Comparison of ENCODE assay signal across 11 cellular contexts in the genomic region with DNA sequence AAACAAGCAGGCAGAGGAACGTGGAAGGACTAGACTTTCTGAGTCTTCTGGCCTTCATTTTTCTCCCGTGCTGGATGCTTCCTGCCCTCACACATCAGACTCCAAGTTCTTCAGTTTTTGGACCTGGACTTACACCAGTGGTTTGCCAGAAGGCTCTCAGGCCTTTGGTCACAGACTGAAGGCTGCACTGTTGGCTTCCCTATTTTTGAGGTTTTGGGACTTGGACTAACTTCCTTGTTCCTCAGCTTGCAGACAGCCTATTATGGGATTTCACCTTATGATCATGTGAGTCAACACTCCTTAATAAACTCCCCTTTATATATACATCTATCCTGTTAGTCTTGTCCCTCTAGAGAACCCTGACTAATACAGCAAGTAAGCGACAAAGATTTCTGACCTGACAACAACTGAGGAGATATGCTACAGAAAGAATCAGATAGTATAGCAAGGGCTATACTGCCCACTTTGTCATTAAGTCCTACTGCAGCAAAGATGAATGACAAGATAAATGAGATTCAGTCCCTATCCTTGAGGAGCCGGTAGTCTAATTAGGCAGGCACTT. TPM values are rescaled to one million over a fixed set of nuclear protein-coding genes. Genes with fewer than 3 reads are reported as not detected.
DNase-seq lines count a peak whose midpoint lies in the region; ATAC-seq and TF ChIP-seq lines count a peak whose summit lies in the region.
"Had no signal": no experiment of that assay in that cellular context is flagged by ENCODE, and none has a peak within 500 bp of the region (broad histone marks: within the 10 kb centered on the region; RNA-seq: fewer than 3 reads in every experiment).

No MANE protein-coding gene starts in this region.

- peak overlapping the region; percentile 0 for H3K27ac Mint-ChIP-seq in activated T-cell treated with anti-CD3 and anti-CD28 coated beads, Interleukin-2, amount 50 U/mL, for 72 hours
- H3K27ac Mint-ChIP-seq in stimulated activated naive B cell treated with anti-CD40 and anti-IgM and Interleukin-4, amounts not matched to agents 10 μg/mL and 1 μg/mL and 100 μg/mL, for 72 hours = peak overlapping the region; percentile 26
- no peak overlapping the region for H3K27ac Mint-ChIP-seq in neural progenitor cell

- H3K36me3 Mint-ChIP-seq in activated T-cell treated with anti-CD3 and anti-CD28 coated beads, Interleukin-2, amount 50 U/mL, for 72 hours (ENCODE audit: insufficient read depth in 2 of 2) = no peaks in the 10 kb centered on the region
- peaks cover 4 to 11% of the 10 kb centered on the region in 2 donors for H3K36me3 Mint-ChIP-seq in stimulated activated naive B cell treated with anti-CD40 and anti-IgM and Interleukin-4, amounts not matched to agents 10 μg/mL and 1 μg/mL and 100 μg/mL, for 72 hours
- H3K36me3 Mint-ChIP-seq in neural progenitor cell = peaks cover 14% of the 10 kb centered on the region

- no peak overlapping the region for H3K4me3 Mint-ChIP-seq in activated T-cell treated with anti-CD3 and anti-CD28 coated beads, Interleukin-2, amount 50 U/mL, for 72 hours
- H3K4me3 Mint-ChIP-seq in stimulated activated naive B cell treated with anti-CD40 and anti-IgM and Interleukin-4, amounts not matched to agents 10 μg/mL and 1 μg/mL and 100 μg/mL, for 72 hours = no peak overlapping the region
- H3K4me3 Mint-ChIP-seq in neural progenitor cell = no peak overlapping the region

- ATAC-seq in activated T-cell treated with anti-CD3 and anti-CD28 coated beads, Interleukin-2, amount 50 U/mL, for 72 hours (replicated peaks in 1 of 2) = no peak
- peak in 1 of 2 donors; percentile 38 for ATAC-seq in stimulated activated naive B cell treated with anti-CD40 and anti-IgM and Interleukin-4, amounts not matched to agents 10 μg/mL and 1 μg/mL and 100 μg/mL, for 72 hours (replicated peaks)
- ATAC-seq: activated naive CD4-positive, alpha-beta T cell treated with anti-CD3 and anti-CD28 coated beads, Interleukin-2, amount 50 U/mL, for 72 hours had no signal

- no peaks in the 10 kb centered on the region for H3K27me3 Mint-ChIP-seq in activated T-cell treated with anti-CD3 and anti-CD28 coated beads, Interleukin-2, amount 50 U/mL, for 72 hours (ENCODE audit: low read depth)
- H3K27me3 Mint-ChIP-seq in stimulated activated naive B cell treated with anti-CD40 and anti-IgM and Interleukin-4, amounts not matched to agents 10 μg/mL and 1 μg/mL and 100 μg/mL, for 72 hours = no peaks in the 10 kb centered on the region
- H3K27me3 Mint-ChIP-seq in neural progenitor cell (ENCODE audit: insufficient read depth, low read depth) = no peaks in the 10 kb centered on the region

- H3K79me2 ChIP-seq in MM.1S (ENCODE audit: low read length) (peaks cover 99% of the 10 kb centered on the region), neural progenitor cell (ENCODE audit: low read depth) (peaks cover 92% of the 10 kb centered on the region)

- no peak overlapping the region for H2AFZ ChIP-seq in MM.1S (ENCODE audit: low read length)
- H2AFZ ChIP-seq in neural progenitor cell (replicated peaks) = no peak overlapping the region

- TF ChIP-seq CTCF in NB4 (IDR thresholded peaks at IDR 0.05; ENCODE audit: low read depth, low read length) = no peak
- TF ChIP-seq CTCF in MM.1S (IDR thresholded peaks at IDR 0.05; ENCODE audit: low read length) = no peak
- no peak for TF ChIP-seq CTCF in neural progenitor cell (IDR thresholded peaks at IDR 0.05)

- no peak overlapping the region for H3K27ac ChIP-seq in MM.1S (ENCODE audit: low read length)
- H3K27ac ChIP-seq in neural progenitor cell = no peak overlapping the region

- H3K4me1 ChIP-seq in MM.1S (ENCODE audit: low read length) (peaks cover 6% of the 10 kb centered on the region; the same call in 1 of the 2 replicates), neural progenitor cell (peaks cover 15% of the 10 kb centered on the region)

- H3F3A ChIP-seq in MM.1S (ENCODE audit: insufficient read depth, low read length) (no peaks in the 10 kb centered on the region), neural progenitor cell (ENCODE audit: low read depth) (no peaks in the 10 kb centered on the region)

- POLR2A ChIA-PET in HEK293T (lab: Yijun Ruan, JAX) = no interaction called here

- H3K9me3 ChIP-seq in MM.1S (replicated peaks; ENCODE audit: insufficient read depth, low read length) (no peaks in the 10 kb centered on the region), neural progenitor cell (ENCODE audit: low read depth) (no peaks in the 10 kb centered on the region)

- no peaks in the 10 kb centered on the region for H3K36me3 ChIP-seq in MM.1S (replicated peaks; ENCODE audit: insufficient read depth, low read length)
- no peaks in the 10 kb centered on the region for H3K36me3 ChIP-seq in neural progenitor cell

- peaks cover 63% of the 10 kb centered on the region for H3K4me1 Mint-ChIP-seq in activated T-cell treated with anti-CD3 and anti-CD28 coated beads, Interleukin-2, amount 50 U/mL, for 72 hours (ENCODE audit: low read depth)
- H3K4me1 Mint-ChIP-seq in stimulated activated naive B cell treated with anti-CD40 and anti-IgM and Interleukin-4, amounts not matched to agents 10 μg/mL and 1 μg/mL and 100 μg/mL, for 72 hours = peaks cover 11 to 18% of the 10 kb centered on the region in 2 donors
- H3K4me1 Mint-ChIP-seq in neural progenitor cell = peaks cover 14% of the 10 kb centered on the region

- H3K9me2 ChIP-seq in MM.1S (replicated peaks; ENCODE audit: insufficient read depth, low read length) = no peaks in the 10 kb centered on the region

- H3K4me2 ChIP-seq in MM.1S (ENCODE audit: low read depth, low read length) = no peak overlapping the region
- H3K4me2 ChIP-seq in neural progenitor cell = no peak overlapping the region

- H3K9me3 Mint-ChIP-seq in activated T-cell treated with anti-CD3 and anti-CD28 coated beads, Interleukin-2, amount 50 U/mL, for 72 hours = no peaks in the 10 kb centered on the region
- H3K9me3 Mint-ChIP-seq in stimulated activated naive B cell treated with anti-CD40 and anti-IgM and Interleukin-4, amounts not matched to agents 10 μg/mL and 1 μg/mL and 100 μg/mL, for 72 hours = no peaks in the 10 kb centered on the region
- no peaks in the 10 kb centered on the region for H3K9me3 Mint-ChIP-seq in neural progenitor cell
- H3K9me3 Mint-ChIP-seq: activated naive CD4-positive, alpha-beta T cell treated with anti-CD3 and anti-CD28 coated beads, Interleukin-2, amount 50 U/mL, for 72 hours had no signal

- H3K4me3 ChIP-seq in NB4 (ENCODE audit: low read depth, low read length) (peak overlapping the region; percentile 21), MM.1S (ENCODE audit: low read length) (no peak overlapping the region), neural progenitor cell (no peak overlapping the region)

- H3K9ac ChIP-seq in MM.1S (ENCODE audit: low read length) (no peak overlapping the region), neural progenitor cell (no peak overlapping the region)

- no peaks in the 10 kb centered on the region for H4K20me1 ChIP-seq in MM.1S (ENCODE audit: insufficient read depth, low read length)
- H4K20me1 ChIP-seq in neural progenitor cell (ENCODE audit: low read depth) = peaks cover 51% of the 10 kb centered on the region

- DNase-seq in activated T-cell treated with anti-CD3 and anti-CD28 coated beads, Interleukin-2, amount 50 U/mL, for 72 hours = no peak
- no peak for DNase-seq in activated T-cell treated with anti-CD3 and anti-CD28 coated beads, Interleukin-2, amount 50 U/mL, for 1 hour
- DNase-seq in NB4 (ENCODE audit: low read depth) = peak; percentile 50
- DNase-seq in globus pallidus (ENCODE audit: low spot score) = peak; percentile 31
- no peak for DNase-seq in stimulated activated naive B cell treated with anti-CD40 and anti-IgM and Interleukin-4, amounts not matched to agents 10 μg/mL and 1 μg/mL and 100 μg/mL, for 72 hours
- DNase-seq in MM.1S = no peak
- no peak for DNase-seq in HEK293T (ENCODE audit: extremely low spot score)
- DNase-seq in neural progenitor cell (ENCODE audit: low spot score) = no peak
- DNase-seq: NCI-H2107, T-helper 2 cell had no signal

- no peak for TF ChIP-seq POLR2A in NB4 (IDR thresholded peaks at IDR 0.05; ENCODE audit: extremely low read depth, insufficient read length)

- CTCF ChIA-PET in HEK293T (lab: Yijun Ruan, JAX) = no interaction called here

- H3K27me3 ChIP-seq in MM.1S (replicated peaks; ENCODE audit: insufficient read depth, low read length) (no peaks in the 10 kb centered on the region), neural progenitor cell (no peaks in the 10 kb centered on the region)

TF ChIP-seq in HEK293T, 16 proteins besides CTCF, POLR2A, EP300 and RAD21:
- TF ChIP-seq ELF4 (IDR thresholded peaks at IDR 0.05) = no peak
- TF ChIP-seq ZNF384 (IDR thresholded peaks at IDR 0.05) = no peak
- TF ChIP-seq LEF1 (IDR thresholded peaks at IDR 0.05; ENCODE audit: borderline replicate concordance) = no peak
- TF ChIP-seq L3MBTL2 (conservative IDR thresholded peaks at IDR 0.05) = no peak
- no peak for TF ChIP-seq SUZ12 (IDR thresholded peaks at IDR 0.05)
- TF ChIP-seq NFRKB (IDR thresholded peaks at IDR 0.05) = no peak
- TF ChIP-seq TARDBP (IDR thresholded peaks at IDR 0.05) = no peak
- no peak for TF ChIP-seq FOXA1 (IDR thresholded peaks at IDR 0.05)
- TF ChIP-seq HDGF (IDR thresholded peaks at IDR 0.05; ENCODE audit: borderline replicate concordance) = no peak
- no peak for TF ChIP-seq FOXK2 (IDR thresholded peaks at IDR 0.05)
- TF ChIP-seq CTBP1 (IDR thresholded peaks at IDR 0.05; ENCODE audit: borderline replicate concordance) = no peak
- TF ChIP-seq ARNT (IDR thresholded peaks at IDR 0.05) = no peak

RNA-seq across cellular contexts. Expression of a gene that starts 7.2 kb away (rescaled TPM):
- total RNA-seq in activated T-cell treated with anti-CD3 and anti-CD28 coated beads, Interleukin-2, amount 50 U/mL, for 72 hours = 10 to 100 TPM; 27.0 to 28.9 TPM
- 19.7 and 21.2 TPM in 2 replicates for total RNA-seq in neural progenitor cell (ENCODE audit: low replicate concordance)

Comparison
In these comparisons a context has a peak if more than half of its experiments do, and no peak if none do; other contexts are left out.
1. DNase-seq: peak in NB4 (single experiment) and globus pallidus (single experiment); none in activated T-cell treated with anti-CD3 and anti-CD28 coated beads, Interleukin-2, amount 50 U/mL, for 72 hours (0 of 2), activated T-cell treated with anti-CD3 and anti-CD28 coated beads, Interleukin-2, amount 50 U/mL, for 1 hour (single experiment), stimulated activated naive B cell treated with anti-CD40 and anti-IgM and Interleukin-4, amounts not matched to agents 10 μg/mL and 1 μg/mL and 100 μg/mL, for 72 hours (single experiment), MM.1S (single experiment), HEK293T (single experiment) and neural progenitor cell (single experiment).